21 cellular contexts compared by ENCODE assay signal in genomic region chr7:25385731-25386136, GRCh38.
A peak's percentile ranks its signal among the peaks of the same experiment; 100 is the strongest.
DNase-seq lines count a peak whose midpoint lies in the region; ATAC-seq lines count a peak whose summit lies in the region.
"Had no signal": no experiment of that assay in that cellular context is flagged by ENCODE, and none has a peak within 500 bp of the region (broad histone marks: within the 10 kb centered on the region; RNA-seq: fewer than 3 reads in every experiment).

No MANE protein-coding gene starts in this region.

- WGBS in esophagus, 2 donors: 38 to 58% methylated on average over 7 of the region's 7 CpGs

- H3K27ac ChIP-seq in esophagus (ENCODE audit: low read depth in 2 of 2, low read length in 1 of 2): peak overlapping the region; percentile 40 to 55
- H3K27ac ChIP-seq: ascending aorta, right lobe of liver, SJCRH30, thoracic aorta had no signal

- H3K9me3 ChIP-seq in esophagus (ENCODE audit: control insufficient read depth in 2 of 2, insufficient read depth in 1 of 2, low read depth in 1 of 2, low read length in 1 of 2): no peaks in the 10 kb centered on the region
- H3K9me3 ChIP-seq: ascending aorta, right lobe of liver, SJCRH30, thoracic aorta had no signal

- peak; percentile 69 for DNase-seq in G401 (ENCODE audit: low spot score)
- DNase-seq in NCI-H774 (lab: John Stamatoyannopoulos, UW): peak; percentile 15
- DNase-seq in retina: peak; percentile 36
- DNase-seq in EL: no peak
- DNase-seq in NCI-H82 (lab: John Stamatoyannopoulos, UW): no peak
- DNase-seq: activated CD4-positive, alpha-beta T cell treated with anti-CD3 and anti-CD28 coated beads for 4 hours; CD8-positive, alpha-beta memory T cell; KG1; NCI-H2107; NCI-H524 treated with DMSO at 0.1 percent for 48 hours; OCI-M1; right lobe of liver; SJCRH30; T-helper 1 cell had no signal

- no peaks in the 10 kb centered on the region for H3K36me3 ChIP-seq in esophagus (ENCODE audit: control insufficient read depth in 2 of 2, insufficient read depth in 2 of 2, low read length in 1 of 2)
- H3K36me3 ChIP-seq: ascending aorta, right lobe of liver, SJCRH30, thoracic aorta had no signal

- peaks cover 0 to 16% of the 10 kb centered on the region in 2 donors for H3K4me1 ChIP-seq in esophagus (ENCODE audit: control insufficient read depth in 2 of 2, insufficient read depth in 2 of 2, low read length in 1 of 2)
- H3K4me1 ChIP-seq: right lobe of liver, SJCRH30 had no signal

- H3K27me3 ChIP-seq in esophagus (ENCODE audit: control insufficient read depth in 1 of 2, insufficient read depth in 2 of 2, low read length in 2 of 2): no peaks in the 10 kb centered on the region
- H3K27me3 ChIP-seq: ascending aorta, right lobe of liver had no signal

- no peak overlapping the region for H3K4me3 ChIP-seq in esophagus (ENCODE audit: low read depth in 1 of 2, low read length in 2 of 2)
- H3K4me3 ChIP-seq: ascending aorta, lung, right lobe of liver, SJCRH30, thoracic aorta had no signal

- ATAC-seq in HG03139 (IDR thresholded peaks at IDR 0.05; ENCODE audit: unreplicated experiment): no peak
- no peak for ATAC-seq in HG03159 (IDR thresholded peaks at IDR 0.05; ENCODE audit: unreplicated experiment)
- ATAC-seq: stimulated activated memory B cell treated with anti-CD40 and anti-IgM and Interleukin-4, amounts not matched to agents 10 μg/mL and 1 μg/mL and 100 μg/mL, for 72 hours had no signal

- in situ Hi-C loops in G401 (cut with HindIII; ENCODE audit: low sequenced_read_pairs): loop anchor here (25.0 kb wide), 1 partner anchor 177 kb away; no protein-coding TSS in a partner anchor

Comparison
In these comparisons a context has a peak if more than half of its experiments do, and no peak if none do; other contexts are left out.
1. DNase-seq: peak in G401 (single experiment), NCI-H774 (single experiment) and retina (single experiment); none in EL (single experiment) and NCI-H82 (single experiment).